Comparison of ENCODE assay signal across 9 cellular contexts in genomic region chr19:1785310-1785709, GRCh38. TPM values are rescaled to one million over a fixed set of nuclear protein-coding genes. Genes with fewer than 3 reads are reported as not detected.
"Had no signal": no experiment of that assay in that cellular context is flagged by ENCODE, and none has a peak within 500 bp of the region (broad histone marks: within the 10 kb centered on the region; RNA-seq: fewer than 3 reads in every experiment).

No MANE protein-coding gene starts in this region.

- DNase-seq: GDM1, GF-D8 had no signal

- H3K4me3 ChIP-seq: GM12878 had no signal

- FAIRE-seq: G401.6, GM12878, GM12891, GM12892, GM18507, GM19239 had no signal

RNA-seq across cellular contexts. Expression of gene ONECUT3, which starts 32.0 kb away (rescaled TPM):
- total RNA-seq: G401, GM12878 had no signal
- polyA plus RNA-seq: GM12878 had no signal
